In the genomic region with DNA sequence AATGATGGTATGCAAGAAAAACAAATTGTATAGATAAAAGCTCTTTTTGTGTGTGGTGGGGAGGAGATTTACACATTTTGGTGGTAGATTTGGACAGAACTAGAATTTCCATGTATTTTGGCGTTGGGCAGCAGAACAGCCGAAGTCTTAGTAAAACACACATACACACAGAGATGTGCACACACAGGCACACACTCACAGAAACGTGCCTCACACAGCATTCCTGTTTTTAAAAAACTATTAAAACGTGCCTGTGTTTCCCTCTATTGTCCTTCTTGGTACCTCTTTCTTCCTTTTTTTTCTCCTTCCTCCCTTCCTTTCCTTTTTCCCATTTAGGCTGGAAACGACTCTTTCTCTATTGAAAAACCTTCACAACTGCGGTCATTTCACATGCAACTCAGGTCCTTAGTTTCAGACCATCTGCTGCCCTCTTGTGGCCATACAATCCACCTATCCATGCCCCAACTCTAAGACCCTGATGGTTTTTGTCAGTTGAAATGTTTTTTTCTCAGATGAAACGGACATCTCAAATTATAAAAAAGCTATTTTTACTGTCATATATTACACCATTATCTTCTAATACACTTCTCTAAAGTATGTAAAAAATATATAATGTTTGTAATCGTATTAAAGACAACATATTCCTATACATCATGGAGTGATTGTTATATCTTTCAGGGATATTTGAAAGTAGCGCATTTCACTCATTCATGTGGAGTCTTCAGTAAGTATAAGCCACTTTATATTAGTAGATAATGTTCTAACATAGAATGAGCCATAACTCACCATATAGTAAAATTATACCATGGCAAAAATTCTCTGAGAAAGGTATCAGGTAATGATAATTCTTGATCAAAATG, we compare ENCODE assay signal across 8 cellular contexts.
DNase-seq lines count a peak whose midpoint lies in the region; ATAC-seq and TF ChIP-seq lines count a peak whose summit lies in the region.

No MANE protein-coding gene starts in this region.

- peak; percentile 65 for TF ChIP-seq CTCF in WERI-Rb-1 (IDR thresholded peaks at IDR 0.05; ENCODE audit: low read depth, low read length)
- TF ChIP-seq CTCF in cardiac muscle cell (IDR thresholded peaks at IDR 0.05; ENCODE audit: low read depth, low read length): peak; percentile 83

- H3K36me3 ChIP-seq in WERI-Rb-1 (no peaks in the 10 kb centered on the region), cardiac muscle cell (no peaks in the 10 kb centered on the region)

- no peaks in the 10 kb centered on the region for H3K27me3 ChIP-seq in WERI-Rb-1 (ENCODE audit: insufficient read depth, low read depth, severe bottlenecking)
- no peaks in the 10 kb centered on the region for H3K27me3 ChIP-seq in cardiac muscle cell

- peaks cover 14% of the 10 kb centered on the region for H3K9me3 Mint-ChIP-seq in activated T-cell treated with anti-CD3 and anti-CD28 coated beads, Interleukin-2, amount 50 U/mL, for 24 hours

- H3K27me3 Mint-ChIP-seq in activated T-cell treated with anti-CD3 and anti-CD28 coated beads, Interleukin-2, amount 50 U/mL, for 24 hours: no peaks in the 10 kb centered on the region

- H3K4me3 ChIP-seq in WERI-Rb-1 (ENCODE audit: low read depth, low read length) (no peak overlapping the region), cardiac muscle cell (no peak overlapping the region)

- H3K27ac Mint-ChIP-seq in activated T-cell treated with anti-CD3 and anti-CD28 coated beads, Interleukin-2, amount 50 U/mL, for 24 hours: no peak overlapping the region

- no peaks in the 10 kb centered on the region for H3K4me1 ChIP-seq in cardiac muscle cell (ENCODE audit: low read depth)

- H3K9me3 ChIP-seq in WERI-Rb-1 (ENCODE audit: severe bottlenecking): no peaks in the 10 kb centered on the region
- H3K9me3 ChIP-seq in cardiac muscle cell (ENCODE audit: low read depth): no peaks in the 10 kb centered on the region

- no peaks in the 10 kb centered on the region for H3K36me3 Mint-ChIP-seq in activated T-cell treated with anti-CD3 and anti-CD28 coated beads, Interleukin-2, amount 50 U/mL, for 24 hours (ENCODE audit: low read depth)

- no peaks in the 10 kb centered on the region for H3K4me1 Mint-ChIP-seq in activated T-cell treated with anti-CD3 and anti-CD28 coated beads, Interleukin-2, amount 50 U/mL, for 24 hours (ENCODE audit: low read depth)

- H3K27ac ChIP-seq in WERI-Rb-1 (no peak overlapping the region), cardiac muscle cell (no peak overlapping the region)

- ATAC-seq in GM19395 (IDR thresholded peaks at IDR 0.05; ENCODE audit: unreplicated experiment): peak; percentile 58
- no peak for ATAC-seq in GM19467 (IDR thresholded peaks at IDR 0.05; ENCODE audit: unreplicated experiment)

- H3K4me3 Mint-ChIP-seq in activated T-cell treated with anti-CD3 and anti-CD28 coated beads, Interleukin-2, amount 50 U/mL, for 24 hours: no peak overlapping the region

- DNase-seq in C1 segment of cervical spinal cord (lab: John Stamatoyannopoulos, UW) (peak in 11 of 14 donors; percentile 2 to 81 (median 11)), NCI-H2081 treated with DMSO at 0.1 percent for 48 hours (lab: John Stamatoyannopoulos, UW) (peak; percentile 62), WERI-Rb-1 (peak; percentile 66), cardiac muscle cell (ENCODE audit: low read depth in 1 of 2, low spot score in 1 of 2) (peak; percentile 81 to 83), renal cortical epithelial cell (ENCODE audit: low read depth) (peak; percentile 68)
- DNase-seq in activated T-cell treated with anti-CD3 and anti-CD28 coated beads, Interleukin-2, amount 50 U/mL, for 24 hours: no peak
